In genomic region chr15:56208185-56208584, GRCh38 we compare ENCODE assay signal across 13 cellular contexts. TPM values are rescaled to one million over a fixed set of nuclear protein-coding genes. Genes with fewer than 3 reads are reported as not detected.
DNase-seq lines count a peak whose midpoint lies in the region; ATAC-seq and TF ChIP-seq lines count a peak whose summit lies in the region.
"Had no signal": no experiment of that assay in that cellular context is flagged by ENCODE, and none has a peak within 500 bp of the region (broad histone marks: within the 10 kb centered on the region; RNA-seq: fewer than 3 reads in every experiment).

No MANE protein-coding gene starts in this region.

- POLR2A ChIA-PET in activated naive CD8-positive, alpha-beta T cell treated with anti-CD3 and anti-CD28 coated beads, Interleukin-2, amount 10 ng/mL, durations not matched to agents 7 days and 5 days (lab: Charles Lee) = interaction anchor here (0.8 to 1.4 kb wide), 2 partner anchors 35 to 37 kb away, joined by 4 to 9 read pairs; partner anchors contain the start of gene RFX7

- no peaks in the 10 kb centered on the region for H3K9me2 ChIP-seq in DOHH2 (replicated peaks; ENCODE audit: control insufficient read depth, low read length)

- H3K27me3 Mint-ChIP-seq in IgD-negative memory B cell = no peaks in the 10 kb centered on the region
- no peaks in the 10 kb centered on the region for H3K27me3 Mint-ChIP-seq in activated naive CD8-positive, alpha-beta T cell treated with anti-CD3 and anti-CD28 coated beads, Interleukin-2, amount 10 ng/mL, durations not matched to agents 7 days and 5 days
- H3K27me3 Mint-ChIP-seq in neural crest cell (ENCODE audit: low read depth) = no peaks in the 10 kb centered on the region

- peaks cover 34% of the 10 kb centered on the region for H3K36me3 ChIP-seq in DOHH2 (ENCODE audit: control insufficient read depth, low read length)
- H3K36me3 ChIP-seq: right atrium auricular region had no signal

- H3K27ac ChIP-seq in DOHH2 (ENCODE audit: low read depth, low read length) = peak overlapping the region; percentile 14; the same call in 1 of the 2 replicates
- H3K27ac ChIP-seq: PC-9, right atrium auricular region had no signal

- H3K9me3 Mint-ChIP-seq in IgD-negative memory B cell (peaks cover 2 to 24% (median 3%) of the 10 kb centered on the region in 3 donors), neural crest cell (peaks cover 28% of the 10 kb centered on the region)
- peaks cover 14% of the 10 kb centered on the region for H3K9me3 Mint-ChIP-seq in activated naive CD8-positive, alpha-beta T cell treated with anti-CD3 and anti-CD28 coated beads, Interleukin-2, amount 10 ng/mL, durations not matched to agents 7 days and 5 days

- H3K4me3 Mint-ChIP-seq in IgD-negative memory B cell = peak overlapping the region; percentile 14 to 86 (median 68)
- peak overlapping the region; percentile 66 for H3K4me3 Mint-ChIP-seq in activated naive CD8-positive, alpha-beta T cell treated with anti-CD3 and anti-CD28 coated beads, Interleukin-2, amount 10 ng/mL, durations not matched to agents 7 days and 5 days
- H3K4me3 Mint-ChIP-seq in neural crest cell = no peak overlapping the region

- intact Hi-C loops in posterior cingulate gyrus (cut with DNase I) = no loop called here

- no peak for DNase-seq in activated naive CD8-positive, alpha-beta T cell treated with anti-CD3 and anti-CD28 coated beads, Interleukin-2, amount 10 ng/mL, durations not matched to agents 7 days and 5 days
- DNase-seq in neural crest cell (ENCODE audit: low read depth, low spot score) (no peak), NCI-H82 (lab: John Stamatoyannopoulos, UW) (no peak), posterior cingulate gyrus (no peak)
- DNase-seq: activated effector memory CD4-positive, alpha-beta T cell treated with anti-CD3 and anti-CD28 coated beads, Interleukin-2, amount 50 U/mL, for 16 hours; NCI-H1105 treated with DMSO at 0.1 percent for 48 hours; NCI-H446 treated with DMSO at 0.1 percent for 48 hours; PC-9; SW 1271 had no signal

- H3F3A ChIP-seq in DOHH2 (ENCODE audit: control insufficient read depth, insufficient read depth) = peaks cover 16% of the 10 kb centered on the region

- peak; percentile 33 for ATAC-seq in activated naive CD8-positive, alpha-beta T cell treated with anti-CD3 and anti-CD28 coated beads, Interleukin-2, amount 10 ng/mL, durations not matched to agents 7 days and 5 days (ENCODE audit: low read depth)
- ATAC-seq in GM21515 (IDR thresholded peaks at IDR 0.05; ENCODE audit: unreplicated experiment) = no peak

- H3K4me2 ChIP-seq in DOHH2 (ENCODE audit: low read length) = peak overlapping the region; percentile 53
- H3K4me2 ChIP-seq: PC-9 had no signal

- H3K27me3 ChIP-seq in DOHH2 (ENCODE audit: control insufficient read depth, low read length) = no peaks in the 10 kb centered on the region
- H3K27me3 ChIP-seq: right atrium auricular region had no signal

- H3K36me3 Mint-ChIP-seq in IgD-negative memory B cell = peaks cover 12% of the 10 kb centered on the region
- H3K36me3 Mint-ChIP-seq in activated naive CD8-positive, alpha-beta T cell treated with anti-CD3 and anti-CD28 coated beads, Interleukin-2, amount 10 ng/mL, durations not matched to agents 7 days and 5 days = peaks cover 39% of the 10 kb centered on the region
- H3K36me3 Mint-ChIP-seq in neural crest cell (ENCODE audit: low read depth) = peaks cover 56% of the 10 kb centered on the region

- H4K20me1 ChIP-seq in DOHH2 (ENCODE audit: control insufficient read depth, insufficient read depth, low read depth, low read length) = peaks cover 14% of the 10 kb centered on the region; the same call in 1 of the 2 replicates

- H3K4me3 ChIP-seq in DOHH2 (ENCODE audit: low read length) = peak overlapping the region; percentile 30
- H3K4me3 ChIP-seq: PC-9, right atrium auricular region had no signal

- H3K27ac Mint-ChIP-seq in IgD-negative memory B cell (peak overlapping the region; percentile 52 to 74 (median 70)), neural crest cell (ENCODE audit: unreplicated experiment) (peak overlapping the region; percentile 14)
- H3K27ac Mint-ChIP-seq in activated naive CD8-positive, alpha-beta T cell treated with anti-CD3 and anti-CD28 coated beads, Interleukin-2, amount 10 ng/mL, durations not matched to agents 7 days and 5 days = peak overlapping the region; percentile 39

- peaks cover 65% of the 10 kb centered on the region for H3K4me1 ChIP-seq in DOHH2 (ENCODE audit: control insufficient read depth, low read length)

- H3K9me3 ChIP-seq in DOHH2 (ENCODE audit: control insufficient read depth, insufficient read depth, low read length) = no peaks in the 10 kb centered on the region

- H3K79me2 ChIP-seq in DOHH2 (ENCODE audit: control insufficient read depth, low read length) = peaks cover 100% of the 10 kb centered on the region

- TF ChIP-seq CTCF in DOHH2 (IDR thresholded peaks at IDR 0.05; ENCODE audit: low read depth, low read length, poor library complexity, severe bottlenecking) (no peak), neural crest cell (conservative IDR thresholded peaks at IDR 0.05) (no peak)

- H3K4me1 Mint-ChIP-seq in IgD-negative memory B cell (peaks cover 57 to 70% (median 58%) of the 10 kb centered on the region in 3 donors), neural crest cell (peaks cover 10% of the 10 kb centered on the region)
- H3K4me1 Mint-ChIP-seq in activated naive CD8-positive, alpha-beta T cell treated with anti-CD3 and anti-CD28 coated beads, Interleukin-2, amount 10 ng/mL, durations not matched to agents 7 days and 5 days = peaks cover 44% of the 10 kb centered on the region

RNA-seq across cellular contexts. Expression of gene RFX7, which starts 35.5 kb away (rescaled TPM):
- polyA plus RNA-seq in IgD-negative memory B cell = 3.4 TPM
- total RNA-seq in activated naive CD8-positive, alpha-beta T cell treated with anti-CD3 and anti-CD28 coated beads, Interleukin-2, amount 10 ng/mL, durations not matched to agents 7 days and 5 days = 10 to 100 TPM; 40.4 to 42.5 TPM
- total RNA-seq in neural crest cell = 57.2 and 61.2 TPM in 2 replicates

Comparison
In these comparisons a context has a peak if more than half of its experiments do, and no peak if none do; other contexts are left out.
1. H3K27ac Mint-ChIP-seq: peak in every context shown above with its lines; median percentile 70 in IgD-negative memory B cell; 39 in activated naive CD8-positive, alpha-beta T cell treated with anti-CD3 and anti-CD28 coated beads, Interleukin-2, amount 10 ng/mL, durations not matched to agents 7 days and 5 days; 14 in neural crest cell.